In genomic region chr1:88150330-88150729, GRCh38 we compare ENCODE assay signal across 26 cellular contexts.
DNase-seq lines count a peak whose midpoint lies in the region; ATAC-seq and TF ChIP-seq lines count a peak whose summit lies in the region.
"Had no signal": no experiment of that assay in that cellular context is flagged by ENCODE, and none has a peak within 500 bp of the region (broad histone marks: within the 10 kb centered on the region; RNA-seq: fewer than 3 reads in every experiment).

No MANE protein-coding gene starts in this region.

- H3K9me3 Mint-ChIP-seq in stimulated activated naive CD8-positive, alpha-beta T cell treated with anti-CD3 and anti-CD28 coated beads, Interleukin-15, amount 100 ng/mL, for 72 hours = no peaks in the 10 kb centered on the region
- H3K9me3 Mint-ChIP-seq: activated naive CD4-positive, alpha-beta T cell treated with anti-CD3 and anti-CD28 coated beads, Interleukin-2, amount 50 U/mL, for 72 hours; activated T-helper 1 cell treated with anti-CD3 and anti-CD28 coated beads, Interleukin-12 subunit alpha, Interleukin-12 subunit beta, Interleukin-2, Interleukin-4 antibody, amounts not matched to agents 30 ng/mL and 10 ng/mL and 1 ng/mL, durations not matched to agents 14 hours and 24 hours and 36 hours; central memory CD8-positive, alpha-beta T cell; T-helper 1 cell treated with Interleukin-12 subunit alpha and Interleukin-12 subunit beta and Interleukin-4 antibody, amounts not matched to agents 30 μg/mL and 1 μg/mL, for 36 hours had no signal

- H3K27me3 ChIP-seq in ACC112 (ENCODE audit: insufficient read depth, low read length) = no peaks in the 10 kb centered on the region
- H3K27me3 ChIP-seq: heart left ventricle, SJCRH30, stomach, transverse colon had no signal

- H3K4me1 ChIP-seq in ACC112 (ENCODE audit: control insufficient read depth, insufficient read depth, low read length, unreplicated experiment) = no peaks in the 10 kb centered on the region
- H3K4me1 ChIP-seq: Caco-2, heart left ventricle, SJCRH30, stomach, transverse colon had no signal

- ATAC-seq in GM18870 (IDR thresholded peaks at IDR 0.05; ENCODE audit: unreplicated experiment) (peak; percentile 80), HG02759 (IDR thresholded peaks at IDR 0.05; ENCODE audit: unreplicated experiment) (peak; percentile 64)
- ATAC-seq in stimulated activated naive CD8-positive, alpha-beta T cell treated with anti-CD3 and anti-CD28 coated beads, Interleukin-15, amount 100 ng/mL, for 72 hours = no peak
- ATAC-seq: activated naive CD4-positive, alpha-beta T cell treated with anti-CD3 and anti-CD28 coated beads, Interleukin-2, amount 50 U/mL, for 72 hours; heart left ventricle; left lobe of liver had no signal

- DNase-seq in NCI-H1105 (lab: John Stamatoyannopoulos, UW) (peak; percentile 3), erythroblast (lab: John Stamatoyannopoulos, UW) (no peak), iPS-NIHi11 (ENCODE audit: low spot score) (no peak), DMS 273 treated with DMSO at 0.1 percent for 48 hours (lab: John Stamatoyannopoulos, UW) (no peak)
- no peak for DNase-seq in stimulated activated naive CD8-positive, alpha-beta T cell treated with anti-CD3 and anti-CD28 coated beads, Interleukin-15, amount 100 ng/mL, for 72 hours
- DNase-seq: activated CD4-positive, alpha-beta T cell treated with anti-CD3 and anti-CD28 coated beads for 48 hours; aorta; Caco-2; H9; heart left ventricle; mesendoderm; NCI-H1092; NCI-H2081 treated with DMSO at 0.1 percent for 48 hours; nucleus accumbens; SJCRH30; stomach; transverse colon had no signal

- no peak overlapping the region for H3K4me3 Mint-ChIP-seq in stimulated activated naive CD8-positive, alpha-beta T cell treated with anti-CD3 and anti-CD28 coated beads, Interleukin-15, amount 100 ng/mL, for 72 hours
- H3K4me3 Mint-ChIP-seq: activated T-helper 1 cell treated with anti-CD3 and anti-CD28 coated beads, Interleukin-12 subunit alpha, Interleukin-12 subunit beta, Interleukin-2, Interleukin-4 antibody, amounts not matched to agents 30 ng/mL and 10 ng/mL and 1 ng/mL, durations not matched to agents 14 hours and 24 hours and 36 hours; B cell; central memory CD8-positive, alpha-beta T cell; H9; T-helper 1 cell treated with Interleukin-12 subunit alpha and Interleukin-12 subunit beta and Interleukin-4 antibody, amounts not matched to agents 30 μg/mL and 1 μg/mL, for 36 hours had no signal

- no peaks in the 10 kb centered on the region for H3K79me2 ChIP-seq in ACC112 (ENCODE audit: control insufficient read depth, insufficient read depth, low read length, unreplicated experiment)

- peaks cover 5% of the 10 kb centered on the region for H3K27me3 Mint-ChIP-seq in stimulated activated naive CD8-positive, alpha-beta T cell treated with anti-CD3 and anti-CD28 coated beads, Interleukin-15, amount 100 ng/mL, for 72 hours

- H3K27ac Mint-ChIP-seq in stimulated activated naive CD8-positive, alpha-beta T cell treated with anti-CD3 and anti-CD28 coated beads, Interleukin-15, amount 100 ng/mL, for 72 hours = no peak overlapping the region
- H3K27ac Mint-ChIP-seq: activated naive CD4-positive, alpha-beta T cell treated with anti-CD3 and anti-CD28 coated beads, Interleukin-2, amount 50 U/mL, for 72 hours; activated T-helper 1 cell treated with anti-CD3 and anti-CD28 coated beads, Interleukin-12 subunit alpha, Interleukin-12 subunit beta, Interleukin-2, Interleukin-4 antibody, amounts not matched to agents 30 ng/mL and 10 ng/mL and 1 ng/mL, durations not matched to agents 14 hours and 24 hours and 36 hours; B cell; H9; T-helper 1 cell treated with Interleukin-12 subunit alpha and Interleukin-12 subunit beta and Interleukin-4 antibody, amounts not matched to agents 30 μg/mL and 1 μg/mL, for 36 hours had no signal

- no peak for TF ChIP-seq POLR2A in erythroblast (IDR thresholded peaks at IDR 0.05; ENCODE audit: low read length)

- no peaks in the 10 kb centered on the region for H3K36me3 ChIP-seq in ACC112 (ENCODE audit: insufficient read depth, low read length)
- H3K36me3 ChIP-seq: heart left ventricle, SJCRH30, stomach, transverse colon had no signal

- H2AFZ ChIP-seq in ACC112 (ENCODE audit: low read length, unreplicated experiment) = peak overlapping the region; percentile 14

- no peak overlapping the region for H3K27ac ChIP-seq in ACC112 (ENCODE audit: low read depth, low read length)
- H3K27ac ChIP-seq: heart left ventricle, SJCRH30, stomach, transverse colon had no signal

- H3K4me1 Mint-ChIP-seq in stimulated activated naive CD8-positive, alpha-beta T cell treated with anti-CD3 and anti-CD28 coated beads, Interleukin-15, amount 100 ng/mL, for 72 hours = no peaks in the 10 kb centered on the region
- H3K4me1 Mint-ChIP-seq: B cell; central memory CD8-positive, alpha-beta T cell had no signal

- no peak overlapping the region for H3K4me3 ChIP-seq in ACC112 (ENCODE audit: low read depth, low read length)
- H3K4me3 ChIP-seq: heart left ventricle, SJCRH30, stomach, transverse colon had no signal
